Comparison of ENCODE assay signal across 26 cellular contexts in genomic region chr6:82686719-82687118, GRCh38.
"Had no signal": no experiment of that assay in that cellular context is flagged by ENCODE, and none has a peak within 500 bp of the region (broad histone marks: within the 10 kb centered on the region; RNA-seq: fewer than 3 reads in every experiment).

No MANE protein-coding gene starts in this region.

- H3K4me3 ChIP-seq: left lung, lower lobe of right lung, pancreas, prostate gland, sigmoid colon, spleen, suprapubic skin, thoracic aorta, tibial artery, upper lobe of right lung had no signal

- H3K27ac ChIP-seq: left lung, lower lobe of right lung, pancreas, prostate gland, sigmoid colon, spleen, suprapubic skin, thoracic aorta, tibial artery, upper lobe of right lung had no signal

- H3K36me3 ChIP-seq: left lung, lower lobe of right lung, pancreas, prostate gland, sigmoid colon, spleen, suprapubic skin, thoracic aorta, tibial artery, upper lobe of right lung had no signal

- H3K27me3 ChIP-seq: left lung, pancreas, sigmoid colon, spleen, suprapubic skin, tibial artery, upper lobe of right lung had no signal

- H3K9me3 ChIP-seq: left lung, lower lobe of right lung, pancreas, prostate gland, sigmoid colon, spleen, suprapubic skin, thoracic aorta, tibial artery, upper lobe of right lung had no signal

- DNase-seq: hypothalamus; immature natural killer cell; kidney; left colon; left lung; lower lobe of right lung; mammary epithelial cell; mesenchymal stem cell; naive thymus-derived CD8-positive, alpha-beta T cell; nucleus accumbens; pancreas; posterior cingulate gyrus; retina; right cardiac atrium; sigmoid colon; small intestine; spleen; stimulated activated CD4-positive, alpha-beta T cell treated with anti-CD3 and anti-CD28 coated beads, Interleukin-4, amount 100 ng/mL, for 24 hours; stimulated activated naive CD4-positive, alpha-beta T cell; tibial artery; trophoblast cell; upper lobe of right lung had no signal

- ATAC-seq: left colon; left lung; lower lobe of right lung; naive thymus-derived CD8-positive, alpha-beta T cell; pancreas; right cardiac atrium; stimulated activated effector memory CD8-positive, alpha-beta T cell treated with anti-CD3 and anti-CD28 coated beads, Interleukin-12 subunit alpha, Interleukin-12 subunit beta, amount 100 ng/mL, for 72 hours; upper lobe of right lung had no signal

- H3K4me1 ChIP-seq: left lung, lower lobe of right lung, pancreas, prostate gland, sigmoid colon, spleen, suprapubic skin, tibial artery, upper lobe of right lung had no signal
